20 cellular contexts compared by ENCODE assay signal in genomic region chr19:11020423-11020822, GRCh38. TPM values are rescaled to one million over a fixed set of nuclear protein-coding genes. Genes with fewer than 3 reads are reported as not detected.
DNase-seq lines count a peak whose midpoint lies in the region; ATAC-seq, FAIRE-seq and TF ChIP-seq lines count a peak whose summit lies in the region.
"Had no signal": no experiment of that assay in that cellular context is flagged by ENCODE, and none has a peak within 500 bp of the region (broad histone marks: within the 10 kb centered on the region; RNA-seq: fewer than 3 reads in every experiment).

No MANE protein-coding gene starts in this region.

- H3K4me1 ChIP-seq in BLaER1: peaks cover 91% of the 10 kb centered on the region
- H3K4me1 ChIP-seq in BLaER1 treated with 17β-estradiol and CSF1 and Interleukin-3, amounts not matched to agents 10 nM and 100 nM: peaks cover 29 to 93% (median 90%) of the 10 kb centered on the region in 10 experiments
- peaks cover 0 to 11% of the 10 kb centered on the region in 2 experiments; a peak in 1 of 5 replicates for H3K4me1 ChIP-seq in K562 (replicated peaks in 1 of 2; ENCODE audit: control insufficient read depth in 2 of 2, insufficient read depth in 2 of 2, low read length in 2 of 2)
- H3K4me1 ChIP-seq: BE2C had no signal

- no peaks in the 10 kb centered on the region for H3K4me1 Mint-ChIP-seq in stimulated activated effector memory CD8-positive, alpha-beta T cell treated with anti-CD3 and anti-CD28 coated beads, Interleukin-12 subunit alpha, Interleukin-12 subunit beta, amount 100 ng/mL, for 72 hours
- H3K4me1 Mint-ChIP-seq in naive thymus-derived CD8-positive, alpha-beta T cell: peaks cover 0 to 19% (median 5%) of the 10 kb centered on the region in 4 donors
- H3K4me1 Mint-ChIP-seq: CD14-positive monocyte; CD4-positive, alpha-beta memory T cell; GM23338 had no signal

- H2AFZ ChIP-seq in K562 (ENCODE audit: low read depth, low read length): no peak overlapping the region
- H2AFZ ChIP-seq: GM23338 had no signal

- H3K27me3 ChIP-seq in BLaER1 (no peaks in the 10 kb centered on the region), K562 (ENCODE audit: control insufficient read depth in 2 of 2, insufficient read depth in 2 of 2, low read length in 2 of 2) (no peaks in the 10 kb centered on the region)
- H3K27me3 ChIP-seq in BLaER1 treated with 17β-estradiol and CSF1 and Interleukin-3, amounts not matched to agents 10 nM and 100 nM: no peaks in the 10 kb centered on the region
- H3K27me3 ChIP-seq: BE2C had no signal

- peak overlapping the region; percentile 76 for H3K27ac Mint-ChIP-seq in stimulated activated effector memory CD8-positive, alpha-beta T cell treated with anti-CD3 and anti-CD28 coated beads, Interleukin-12 subunit alpha, Interleukin-12 subunit beta, amount 100 ng/mL, for 72 hours
- no peak overlapping the region for H3K27ac Mint-ChIP-seq in naive thymus-derived CD8-positive, alpha-beta T cell
- H3K27ac Mint-ChIP-seq: CD4-positive, alpha-beta memory T cell; GM23338 had no signal

- H3K36me3 ChIP-seq in BLaER1 (peaks cover 100% of the 10 kb centered on the region), K562 (ENCODE audit: control insufficient read depth, insufficient read depth, low read length) (peaks cover 99% of the 10 kb centered on the region)
- peaks cover 88 to 100% (median 98%) of the 10 kb centered on the region in 11 experiments for H3K36me3 ChIP-seq in BLaER1 treated with 17β-estradiol and CSF1 and Interleukin-3, amounts not matched to agents 10 nM and 100 nM

- no peak for TF ChIP-seq POLR2A in K562 (conservative IDR thresholded peaks at IDR 0.05)

- H4K20me1 ChIP-seq in BLaER1 (peaks cover 94% of the 10 kb centered on the region), K562 (replicated peaks; ENCODE audit: control insufficient read depth, insufficient read depth, low read length) (no peaks in the 10 kb centered on the region)
- peaks cover 29 to 99% (median 95%) of the 10 kb centered on the region in 11 experiments; a peak in 21 of 22 replicates for H4K20me1 ChIP-seq in BLaER1 treated with 17β-estradiol and CSF1 and Interleukin-3, amounts not matched to agents 10 nM and 100 nM

- intact Hi-C loops in K562 (cut with micrococcal nuclease): no loop called here

- DNase-seq in K562 (ENCODE audit: extremely low read depth in 1 of 4, low spot score in 3 of 4): no peak
- DNase-seq in stimulated activated effector memory CD8-positive, alpha-beta T cell treated with anti-CD3 and anti-CD28 coated beads, Interleukin-12 subunit alpha, Interleukin-12 subunit beta, amount 100 ng/mL, for 72 hours (ENCODE audit: low spot score in 2 of 2): no peak
- DNase-seq in central memory CD4-positive, alpha-beta T cell: no peak
- no peak for DNase-seq in naive thymus-derived CD8-positive, alpha-beta T cell
- DNase-seq in SW 1271 (lab: John Stamatoyannopoulos, UW): no peak
- DNase-seq: ACHN; CD4-positive, alpha-beta memory T cell; DMS153; DMS79; GDM1 had no signal

- H3K27ac ChIP-seq in BLaER1: peak overlapping the region; percentile 71
- H3K27ac ChIP-seq in BLaER1 treated with 17β-estradiol and CSF1 and Interleukin-3, amounts not matched to agents 10 nM and 100 nM: peak overlapping the region in 4 of 11 experiments; percentile 20 to 59 (median 42); a peak in 6 of 22 replicates
- no peak overlapping the region for H3K27ac ChIP-seq in K562 (ENCODE audit: extremely low read depth, low read depth, low read length)

- H3K4me3 ChIP-seq in BLaER1: no peak overlapping the region
- H3K4me3 ChIP-seq in BLaER1 treated with 17β-estradiol and CSF1 and Interleukin-3, amounts not matched to agents 10 nM and 100 nM: peak overlapping the region in 1 of 10 experiments; percentile 3; a peak in 1 of 20 replicates
- no peak overlapping the region for H3K4me3 ChIP-seq in K562
- H3K4me3 ChIP-seq: GM23338 had no signal

- no peak for TF ChIP-seq RAD21 in K562 (CRISPR knock-in tag; conservative IDR thresholded peaks at IDR 0.05 in 1 of 2, IDR thresholded peaks at IDR 0.05 in 1 of 2)

- H3K4me3 Mint-ChIP-seq in stimulated activated effector memory CD8-positive, alpha-beta T cell treated with anti-CD3 and anti-CD28 coated beads, Interleukin-12 subunit alpha, Interleukin-12 subunit beta, amount 100 ng/mL, for 72 hours: no peak overlapping the region
- no peak overlapping the region for H3K4me3 Mint-ChIP-seq in naive thymus-derived CD8-positive, alpha-beta T cell
- H3K4me3 Mint-ChIP-seq: CD14-positive monocyte; CD4-positive, alpha-beta memory T cell; GM23338 had no signal

- no peaks in the 10 kb centered on the region for H3K9me3 Mint-ChIP-seq in stimulated activated effector memory CD8-positive, alpha-beta T cell treated with anti-CD3 and anti-CD28 coated beads, Interleukin-12 subunit alpha, Interleukin-12 subunit beta, amount 100 ng/mL, for 72 hours
- H3K9me3 Mint-ChIP-seq in naive thymus-derived CD8-positive, alpha-beta T cell: no peaks in the 10 kb centered on the region
- H3K9me3 Mint-ChIP-seq: CD14-positive monocyte; CD4-positive, alpha-beta memory T cell; GM23338 had no signal

- no peak for ATAC-seq in K562
- no peak for ATAC-seq in stimulated activated effector memory CD8-positive, alpha-beta T cell treated with anti-CD3 and anti-CD28 coated beads, Interleukin-12 subunit alpha, Interleukin-12 subunit beta, amount 100 ng/mL, for 72 hours
- no peak for ATAC-seq in naive thymus-derived CD8-positive, alpha-beta T cell
- ATAC-seq: HCT116 had no signal

- in situ Hi-C loops in K562 (cut with MboI): no loop called here

- H3K36me3 Mint-ChIP-seq in stimulated activated effector memory CD8-positive, alpha-beta T cell treated with anti-CD3 and anti-CD28 coated beads, Interleukin-12 subunit alpha, Interleukin-12 subunit beta, amount 100 ng/mL, for 72 hours: peaks cover 86% of the 10 kb centered on the region
- peaks cover 0 to 82% (median 20%) of the 10 kb centered on the region in 3 donors for H3K36me3 Mint-ChIP-seq in naive thymus-derived CD8-positive, alpha-beta T cell

- WGBS in K562 (ENCODE audit: insufficient coverage, low coverage, missing lambda C conversion rate): 98% methylated on average over 5 of the region's 6 CpGs

- H3K79me2 ChIP-seq in K562 (ENCODE audit: control insufficient read depth, insufficient read depth, low read length): no peaks in the 10 kb centered on the region

- no peak for TF ChIP-seq CTCF in K562 (IDR thresholded peaks at IDR 0.05 in 2 of 3, conservative IDR thresholded peaks at IDR 0.05 in 1 of 3; ENCODE audit: insufficient read depth in 2 of 3, low read depth in 1 of 3, low read length in 3 of 3)

- CTCF ChIA-PET in K562 (lab: Yijun Ruan, JAX; ENCODE audit: low intra/inter-chr PET ratio): no interaction called here

- H3K9me1 ChIP-seq in K562 (ENCODE audit: control insufficient read depth, insufficient read depth, low read length): no peaks in the 10 kb centered on the region

- no peak for FAIRE-seq in K562 (lab: Jason Lieb, UNC)
- FAIRE-seq: A204.1, GM12892, GM18507, H54 had no signal

- POLR2A ChIA-PET in K562 (lab: Yijun Ruan, JAX): interaction anchor here (0.7 to 1.0 kb wide), 2 partner anchors 8 to 10 kb away, joined by 3 to 4 read pairs; no protein-coding TSS in a partner anchor
- POLR2A ChIA-PET in naive thymus-derived CD8-positive, alpha-beta T cell (lab: Charles Lee): interaction anchor here (0.6 kb wide), 1 partner anchor 454 kb away, joined by 3 read pairs; the partner anchor contains the start of gene KRI1

- BruUV-seq in K562 (replicated peaks; lab: Mats Ljungman, UMichigan): no TSS peak

- no peaks in the 10 kb centered on the region for H3K27me3 Mint-ChIP-seq in naive thymus-derived CD8-positive, alpha-beta T cell
- H3K27me3 Mint-ChIP-seq: CD4-positive, alpha-beta memory T cell had no signal

- H3K9me3 ChIP-seq in BLaER1 (no peaks in the 10 kb centered on the region), K562 (replicated peaks; ENCODE audit: control insufficient read depth, insufficient read depth, low read depth, low read length) (no peaks in the 10 kb centered on the region)
- 0 out of 22 replicates have a peak, but pooled peaks cover 0 to 1% (median 0%) of the 10 kb centered on the region in 11 experiments for H3K9me3 ChIP-seq in BLaER1 treated with 17β-estradiol and CSF1 and Interleukin-3, amounts not matched to agents 10 nM and 100 nM (replicated peaks in 1 of 11)
- H3K9me3 ChIP-seq: BE2C had no signal

- H3K9ac ChIP-seq in BLaER1 (no peak overlapping the region), K562 (ENCODE audit: insufficient read depth in 1 of 2, low read depth in 2 of 2, low read length in 2 of 2) (no peak overlapping the region)
- peak overlapping the region in 7 of 11 experiments; percentile 1 to 56 (median 29); a peak in 10 of 22 replicates for H3K9ac ChIP-seq in BLaER1 treated with 17β-estradiol and CSF1 and Interleukin-3, amounts not matched to agents 10 nM and 100 nM

- H3K4me2 ChIP-seq in BLaER1 (peak overlapping the region; percentile 86), K562 (ENCODE audit: insufficient read depth, low read length) (no peak overlapping the region)
- peak overlapping the region; percentile 3 to 87 (median 76); a peak in 19 of 22 replicates for H3K4me2 ChIP-seq in BLaER1 treated with 17β-estradiol and CSF1 and Interleukin-3, amounts not matched to agents 10 nM and 100 nM
- H3K4me2 ChIP-seq: GM23338 had no signal

- no peak for TF ChIP-seq EP300 in K562 (IDR thresholded peaks at IDR 0.05; ENCODE audit: low read length)

TF ChIP-seq in K562, 482 proteins besides CTCF, POLR2A, EP300 and RAD21 (continues in another document):
- no peak for TF ChIP-seq RCOR1 (IDR thresholded peaks at IDR 0.05; ENCODE audit: borderline replicate concordance in 1 of 2, low read depth in 2 of 2, low read length in 2 of 2)
- TF ChIP-seq ZNF121 (CRISPR knock-in tag; conservative IDR thresholded peaks at IDR 0.05): peak; percentile 61

RNA-seq across cellular contexts. Expression of gene SMARCA4, which starts 59.6 kb away (rescaled TPM):
- total RNA-seq in K562 (2011; cell fraction: chromatin; rRNA removed; ENCODE audit: low replicate concordance): 239 and 474 TPM in 2 replicates
- 201 and 202 TPM in 2 replicates for total RNA-seq in K562 (2011; cell fraction: nucleolus; rRNA removed)
- 194 and 219 TPM in 2 replicates for total RNA-seq in K562 (2011; cell fraction: nucleoplasm; rRNA removed)
- 125 and 134 TPM in 2 replicates for total RNA-seq in K562 (2014; rRNA removed)
- total RNA-seq in K562 (2014; rRNA removed; fragmentation: Illumina TruSeq; extraction: Trizol): 45.7 and 48.4 TPM in 2 replicates
- total RNA-seq in K562 (2015; rRNA removed; fragmentation: Illumina TruSeq; extraction: Trizol): 52.1 and 54.1 TPM in 2 replicates
- total RNA-seq in K562 (2021): 194 and 207 TPM in 2 replicates
- polyA plus RNA-seq in K562 (2011; rRNA removed): 40.7 and 69.1 TPM in 2 replicates
- 50.9 and 53.3 TPM in 2 replicates for polyA plus RNA-seq in K562 (2011; cell fraction: cytosol; rRNA removed)
- 84.2 and 133 TPM in 2 replicates for polyA plus RNA-seq in K562 (2011; cell fraction: nucleus; rRNA removed)
- polyA plus RNA-seq in K562 (2012): 118 and 172 TPM in 2 replicates
- 98.6 and 118 TPM in 2 replicates for polyA plus RNA-seq in K562 (2014; fragmentation: Illumina TruSeq; extraction: Trizol)
- 10 to 100 TPM; 19.3 to 24.8 TPM for polyA plus RNA-seq in K562 (2014; fragmentation: Nextera tagmentation; extraction: Ambion mirVana)
- 68.9 and 84.5 TPM in 2 replicates for polyA plus RNA-seq in K562 (2014; rRNA removed)
- 91.0 and 105 TPM in 2 replicates for polyA minus RNA-seq in K562 (2011; rRNA and poly(A)+ RNA removed)
- 157 and 194 TPM in 2 replicates for polyA minus RNA-seq in K562 (2011; cell fraction: cytosol; rRNA and poly(A)+ RNA removed)
- polyA minus RNA-seq in K562 (2011; cell fraction: nucleus; rRNA and poly(A)+ RNA removed): 68.0 and 102 TPM in 2 replicates
- total RNA-seq in naive thymus-derived CD8-positive, alpha-beta T cell: 100 to 1,000 TPM; 100 to 108 TPM
- polyA plus RNA-seq in naive thymus-derived CD8-positive, alpha-beta T cell: 10 to 100 TPM in 2 of 3 donors, 1 to 10 TPM in 1; 6.0 to 29.5 (median 12.6) TPM

Comparison
In these comparisons a context has a peak if more than half of its experiments do, and no peak if none do; other contexts are left out.
1. H3K9ac ChIP-seq: peak in BLaER1 treated with 17β-estradiol and CSF1 and Interleukin-3, amounts not matched to agents 10 nM and 100 nM (7 of 11); none in BLaER1 (single experiment) and K562 (0 of 2).